In the genomic region with DNA sequence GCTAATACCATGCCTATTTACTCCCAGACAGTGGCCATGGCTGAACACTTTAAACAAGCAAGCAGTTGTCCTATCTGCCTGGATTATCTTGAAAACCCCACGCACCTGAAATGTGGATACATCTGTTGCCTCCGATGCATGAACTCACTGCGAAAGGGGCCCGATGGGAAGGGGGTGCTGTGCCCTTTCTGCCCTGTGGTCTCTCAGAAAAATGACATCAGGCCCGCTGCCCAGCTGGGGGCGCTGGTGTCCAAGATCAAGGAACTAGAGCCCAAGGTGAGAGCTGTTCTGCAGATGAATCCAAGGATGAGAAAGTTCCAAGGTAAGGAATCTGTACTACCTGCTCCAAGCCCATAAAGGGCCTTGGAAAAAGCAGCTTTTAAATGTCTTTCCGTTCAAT, we compare ENCODE assay signal across 1 cellular context.
TF ChIP-seq lines count a peak whose summit lies in the region.

No MANE protein-coding gene starts in this region.

TF ChIP-seq in HEK293T, 16 proteins besides CTCF, POLR2A, EP300 and RAD21:
- no peak for TF ChIP-seq L3MBTL2 (conservative IDR thresholded peaks at IDR 0.05)
- TF ChIP-seq NFRKB (IDR thresholded peaks at IDR 0.05), result no peak
- no peak for TF ChIP-seq LEF1 (IDR thresholded peaks at IDR 0.05; ENCODE audit: borderline replicate concordance)
- no peak for TF ChIP-seq TARDBP (IDR thresholded peaks at IDR 0.05)
- no peak for TF ChIP-seq ELF4 (IDR thresholded peaks at IDR 0.05)
- no peak for TF ChIP-seq FOXA1 (IDR thresholded peaks at IDR 0.05)
- TF ChIP-seq FOXM1 (IDR thresholded peaks at IDR 0.05; ENCODE audit: borderline replicate concordance), result no peak
- TF ChIP-seq SUZ12 (IDR thresholded peaks at IDR 0.05), result no peak
- no peak for TF ChIP-seq ZNF384 (IDR thresholded peaks at IDR 0.05)
- TF ChIP-seq CTBP1 (IDR thresholded peaks at IDR 0.05; ENCODE audit: borderline replicate concordance), result no peak
- no peak for TF ChIP-seq BHLHE40 (IDR thresholded peaks at IDR 0.05; ENCODE audit: borderline replicate concordance)
- TF ChIP-seq, protein P1, sequence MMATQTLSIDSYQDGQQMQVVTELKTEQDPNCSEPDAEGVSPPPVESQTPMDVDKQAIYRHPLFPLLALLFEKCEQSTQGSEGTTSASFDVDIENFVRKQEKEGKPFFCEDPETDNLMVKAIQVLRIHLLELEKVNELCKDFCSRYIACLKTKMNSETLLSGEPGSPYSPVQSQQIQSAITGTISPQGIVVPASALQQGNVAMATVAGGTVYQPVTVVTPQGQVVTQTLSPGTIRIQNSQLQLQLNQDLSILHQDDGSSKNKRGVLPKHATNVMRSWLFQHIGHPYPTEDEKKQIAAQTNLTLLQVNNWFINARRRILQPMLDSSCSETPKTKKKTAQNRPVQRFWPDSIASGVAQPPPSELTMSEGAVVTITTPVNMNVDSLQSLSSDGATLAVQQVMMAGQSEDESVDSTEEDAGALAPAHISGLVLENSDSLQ (IDR thresholded peaks at IDR 0.05), result no peak
- no peak for TF ChIP-seq ARNT (IDR thresholded peaks at IDR 0.05)
- no peak for TF ChIP-seq SP1 (IDR thresholded peaks at IDR 0.05)
- no peak for TF ChIP-seq HDGF (IDR thresholded peaks at IDR 0.05; ENCODE audit: borderline replicate concordance)
- TF ChIP-seq FOXK2 (IDR thresholded peaks at IDR 0.05), result no peak
